Comparison of ENCODE assay signal across 29 cellular contexts in genomic region chr6:43029120-43029519, GRCh38. TPM values are rescaled to one million over a fixed set of nuclear protein-coding genes. Genes with fewer than 3 reads are reported as not detected.
DNase-seq lines count a peak whose midpoint lies in the region; ATAC-seq, FAIRE-seq and TF ChIP-seq lines count a peak whose summit lies in the region.
"Had no signal": no experiment of that assay in that cellular context is flagged by ENCODE, and none has a peak within 500 bp of the region (broad histone marks: within the 10 kb centered on the region; RNA-seq: fewer than 3 reads in every experiment).

No MANE protein-coding gene starts in this region.

- 94% methylated on average over 9 of the region's 9 CpGs for WGBS in K562 (ENCODE audit: insufficient coverage, low coverage, missing lambda C conversion rate)

- no peak overlapping the region for H2AFZ ChIP-seq in K562 (ENCODE audit: low read depth, low read length)

- no peak overlapping the region for H3K4me3 Mint-ChIP-seq in MCF 10A (ENCODE audit: unreplicated experiment)
- H3K4me3 Mint-ChIP-seq: CD14-positive monocyte had no signal

- peaks cover 97% of the 10 kb centered on the region for H3K36me3 Mint-ChIP-seq in MCF 10A (ENCODE audit: insufficient read depth, unreplicated experiment)

- TF ChIP-seq CTCF in MCF 10A (IDR thresholded peaks at IDR 0.05; ENCODE audit: unreplicated experiment) (no peak), breast epithelium (IDR thresholded peaks at IDR 0.05) (no peak), K562 (IDR thresholded peaks at IDR 0.05 in 2 of 3, conservative IDR thresholded peaks at IDR 0.05 in 1 of 3; ENCODE audit: insufficient read depth in 2 of 3, low read depth in 1 of 3, low read length in 3 of 3) (no peak), gastrocnemius medialis (IDR thresholded peaks at IDR 0.05 in 4 of 5, conservative IDR thresholded peaks at IDR 0.05 in 1 of 5) (no peak)

- in situ Hi-C loops in K562 (cut with MboI): no loop called here
- in situ Hi-C loops in gastrocnemius medialis (cut with MboI; ENCODE audit: low sequenced_read_pairs in 4 of 4): no loop called here

- no peak overlapping the region for H3K9ac ChIP-seq in K562 (ENCODE audit: insufficient read depth in 1 of 2, low read depth in 2 of 2, low read length in 2 of 2)

- no peaks in the 10 kb centered on the region for H3K9me1 ChIP-seq in K562 (ENCODE audit: control insufficient read depth, insufficient read depth, low read length)

- TF ChIP-seq RAD21 in K562 (CRISPR knock-in tag; conservative IDR thresholded peaks at IDR 0.05 in 1 of 2, IDR thresholded peaks at IDR 0.05 in 1 of 2): no peak

- TSS peak; percentile 49 for BruUV-seq in MCF 10A (replicated peaks; lab: Mats Ljungman, UMichigan)
- BruUV-seq in K562 (replicated peaks; lab: Mats Ljungman, UMichigan): TSS peak; percentile 30

- peaks cover 6% of the 10 kb centered on the region for H3K36me3 ChIP-seq in breast epithelium
- H3K36me3 ChIP-seq in K562 (ENCODE audit: control insufficient read depth, insufficient read depth, low read length): peaks cover 77% of the 10 kb centered on the region
- peaks cover 0 to 65% of the 10 kb centered on the region in 2 donors for H3K36me3 ChIP-seq in gastrocnemius medialis
- peaks cover 24% of the 10 kb centered on the region for H3K36me3 ChIP-seq in MG63

- H3K27me3 Mint-ChIP-seq in MCF 10A (ENCODE audit: insufficient read depth, unreplicated experiment): no peaks in the 10 kb centered on the region

- H3K79me2 ChIP-seq in K562 (ENCODE audit: control insufficient read depth, insufficient read depth, low read length): peaks cover 9% of the 10 kb centered on the region

- ATAC-seq in K562: no peak
- peak in 1 of 2 donors; percentile 61 for ATAC-seq in gastrocnemius medialis
- ATAC-seq: GM12878, SK-N-SH treated with all-trans-retinoic acid at 6 μM for 48 hours had no signal

- FAIRE-seq in K562 (lab: Jason Lieb, UNC): no peak
- FAIRE-seq: GM12878, RCC 7860 had no signal

- no peak overlapping the region for H3K27ac Mint-ChIP-seq in MCF 10A (ENCODE audit: low read depth, unreplicated experiment)

- POLR2A ChIA-PET in MCF 10A (lab: Yijun Ruan, JAX): interaction anchor here (1.0 to 1.1 kb wide), 2 partner anchors 15 to 45 kb away, joined by 3 read pairs; partner anchors contain the start of genes KLHDC3 and PPP2R5D
- POLR2A ChIA-PET in K562 (lab: Yijun Ruan, JAX): interaction anchor here (0.6 to 1.9 kb wide), 9 partner anchors 8 to 115 kb away, joined by 3 to 7 read pairs (median 4); partner anchors contain the start of gene RRP36

- H3K27ac ChIP-seq in breast epithelium (no peak overlapping the region), K562 (ENCODE audit: extremely low read depth, low read depth, low read length) (no peak overlapping the region), gastrocnemius medialis (peak overlapping the region in 3 of 4 donors; percentile 1 to 84 (median 10))
- H3K27ac ChIP-seq: 22Rv1, SJCRH30 had no signal

- peaks cover 6% of the 10 kb centered on the region for H3K4me1 Mint-ChIP-seq in MCF 10A (ENCODE audit: insufficient read depth, unreplicated experiment)
- H3K4me1 Mint-ChIP-seq: CD14-positive monocyte had no signal

- no peaks in the 10 kb centered on the region for H3K4me1 ChIP-seq in breast epithelium
- no peaks in the 10 kb centered on the region for H3K4me1 ChIP-seq in K562 (replicated peaks in 1 of 2; ENCODE audit: control insufficient read depth in 2 of 2, insufficient read depth in 2 of 2, low read length in 2 of 2)
- H3K4me1 ChIP-seq in gastrocnemius medialis: peaks cover 26 to 34% of the 10 kb centered on the region in 2 donors
- H3K4me1 ChIP-seq: BE2C, HAP-1, SJCRH30 had no signal

- H3K27me3 ChIP-seq in breast epithelium (no peaks in the 10 kb centered on the region), K562 (ENCODE audit: control insufficient read depth in 2 of 2, insufficient read depth in 2 of 2, low read length in 2 of 2) (no peaks in the 10 kb centered on the region), gastrocnemius medialis (no peaks in the 10 kb centered on the region), MG63 (no peaks in the 10 kb centered on the region)
- H3K27me3 ChIP-seq: BE2C, SJCRH30 had no signal

- H3K4me3 ChIP-seq in breast epithelium (no peak overlapping the region), K562 (no peak overlapping the region), gastrocnemius medialis (no peak overlapping the region), MG63 (no peak overlapping the region)
- H3K4me3 ChIP-seq: GM12878, HAP-1, SJCRH30 had no signal

- no peak for TF ChIP-seq POLR2A in breast epithelium (IDR thresholded peaks at IDR 0.05)
- TF ChIP-seq POLR2A in K562 (conservative IDR thresholded peaks at IDR 0.05): no peak
- no peak for TF ChIP-seq POLR2A in gastrocnemius medialis (IDR thresholded peaks at IDR 0.05)

- no peak overlapping the region for H3K4me2 ChIP-seq in K562 (ENCODE audit: insufficient read depth, low read length)

- H4K20me1 ChIP-seq in K562 (replicated peaks; ENCODE audit: control insufficient read depth, insufficient read depth, low read length): no peaks in the 10 kb centered on the region

- no peak for TF ChIP-seq EP300 in K562 (IDR thresholded peaks at IDR 0.05; ENCODE audit: low read length)

- no peak for DNase-seq in MCF 10A (ENCODE audit: unreplicated experiment)
- no peak for DNase-seq in breast epithelium (ENCODE audit: low spot score in 2 of 2)
- no peak for DNase-seq in K562 (ENCODE audit: extremely low read depth in 1 of 4, low spot score in 3 of 4)
- peak in 1 of 2 donors; percentile 47 for DNase-seq in gastrocnemius medialis
- no peak for DNase-seq in kidney glomerular epithelial cell (lab: John Stamatoyannopoulos, UW)
- DNase-seq in MG63: no peak
- DNase-seq: BE2C; CD8-positive, alpha-beta memory T cell; DMS 273 treated with DMSO at 0.1 percent for 48 hours; DMS79; EL; GDM1; GOT3; Karpas-422; MV-4-11; NCI-H1105; NCI-H1436 treated with DMSO at 0.1 percent for 48 hours; NCI-H187 treated with DMSO at 0.1 percent for 48 hours; NCI-H2171 treated with DMSO at 0.1 percent for 48 hours; NCI-H446; NCI-H524 treated with DMSO at 0.1 percent for 48 hours; NCI-H774; SJCRH30 had no signal

- no peaks in the 10 kb centered on the region for H3K9me3 ChIP-seq in breast epithelium
- no peaks in the 10 kb centered on the region for H3K9me3 ChIP-seq in K562 (replicated peaks; ENCODE audit: control insufficient read depth, insufficient read depth, low read depth, low read length)
- H3K9me3 ChIP-seq in gastrocnemius medialis: no peaks in the 10 kb centered on the region
- no peaks in the 10 kb centered on the region for H3K9me3 ChIP-seq in MG63
- H3K9me3 ChIP-seq: BE2C, HAP-1, SJCRH30 had no signal

- no peaks in the 10 kb centered on the region for H3K9me3 Mint-ChIP-seq in MCF 10A (ENCODE audit: unreplicated experiment)
- H3K9me3 Mint-ChIP-seq: CD8-positive, alpha-beta memory T cell had no signal

- intact Hi-C loops in MCF 10A (cut with micrococcal nuclease): no loop called here
- intact Hi-C loops in breast epithelium (cut with DNase I; ENCODE audit: low total_unique reads): no loop called here
- intact Hi-C loops in K562 (cut with micrococcal nuclease): no loop called here
- intact Hi-C loops in gastrocnemius medialis (cut with DNase I; ENCODE audit: low total_unique reads): no loop called here

- CTCF ChIA-PET in MCF 10A (lab: Yijun Ruan, JAX) (no interaction called here), K562 (lab: Yijun Ruan, JAX; ENCODE audit: low intra/inter-chr PET ratio) (no interaction called here)

RNA-seq across cellular contexts. Expression of gene RRP36, which starts 7.7 kb away (rescaled TPM):
- 72.8 and 80.4 TPM in 2 replicates for total RNA-seq in MCF 10A (2022)
- 10 to 100 TPM; 48.8 to 69.2 (median 56.3) TPM for total RNA-seq in breast epithelium
- 51.0 and 53.5 TPM in 2 replicates for total RNA-seq in K562 (2011; cell fraction: chromatin; rRNA removed; ENCODE audit: low replicate concordance)
- 31.8 and 33.4 TPM in 2 replicates for total RNA-seq in K562 (2011; cell fraction: nucleolus; rRNA removed)
- 45.2 and 57.8 TPM in 2 replicates for total RNA-seq in K562 (2011; cell fraction: nucleoplasm; rRNA removed)
- total RNA-seq in K562 (2014; rRNA removed): 133 and 150 TPM in 2 replicates
- 138 and 143 TPM in 2 replicates for total RNA-seq in K562 (2014; rRNA removed; fragmentation: Illumina TruSeq; extraction: Trizol)
- total RNA-seq in K562 (2015; rRNA removed; fragmentation: Illumina TruSeq; extraction: Trizol): 143 and 144 TPM in 2 replicates
- 101 TPM in 2 replicates for total RNA-seq in K562 (2021)
- 68.4 and 83.5 TPM in 2 replicates for polyA plus RNA-seq in K562 (2011; rRNA removed)
- polyA plus RNA-seq in K562 (2011; cell fraction: cytosol; rRNA removed): 47.5 and 48.7 TPM in 2 replicates
- 27.9 and 28.0 TPM in 2 replicates for polyA plus RNA-seq in K562 (2011; cell fraction: nucleus; rRNA removed)
- 72.2 and 89.9 TPM in 2 replicates for polyA plus RNA-seq in K562 (2012)
- 93.6 and 114 TPM in 2 replicates for polyA plus RNA-seq in K562 (2014; fragmentation: Illumina TruSeq; extraction: Trizol)
- 10 to 100 TPM; 27.6 to 31.7 TPM for polyA plus RNA-seq in K562 (2014; fragmentation: Nextera tagmentation; extraction: Ambion mirVana)
- polyA plus RNA-seq in K562 (2014; rRNA removed): 129 and 132 TPM in 2 replicates
- 84.8 and 92.8 TPM in 2 replicates for polyA minus RNA-seq in K562 (2011; rRNA and poly(A)+ RNA removed)
- 31.9 and 35.8 TPM in 2 replicates for polyA minus RNA-seq in K562 (2011; cell fraction: cytosol; rRNA and poly(A)+ RNA removed)
- 14.8 and 22.3 TPM in 2 replicates for polyA minus RNA-seq in K562 (2011; cell fraction: nucleus; rRNA and poly(A)+ RNA removed)
- 10 to 100 TPM; 37.7 to 64.3 (median 51.0) TPM for total RNA-seq in gastrocnemius medialis
- total RNA-seq in MG63 (2014; rRNA removed; shearing (Covaris generic); ENCODE audit: low replicate concordance): 45.4 and 73.7 TPM in 2 replicates

RNA-seq across cellular contexts. Expression of gene KLHDC3, which starts 15.1 kb away (rescaled TPM):
- total RNA-seq in MCF 10A (2022) (35.6 and 39.2 TPM in 2 replicates), breast epithelium (10 to 100 TPM; 91.4 to 97.3 (median 92.5) TPM), K562 (2014; rRNA removed) (126 and 175 TPM in 2 replicates), K562 (2014; rRNA removed; fragmentation: Illumina TruSeq; extraction: Trizol) (90.4 and 107 TPM in 2 replicates), K562 (2015; rRNA removed; fragmentation: Illumina TruSeq; extraction: Trizol) (100 and 104 TPM in 2 replicates), K562 (2021) (167 and 171 TPM in 2 replicates), gastrocnemius medialis (100 to 1,000 TPM in 2 of 4 donors, 10 to 100 TPM in 2; 66.5 to 164 (median 119) TPM)
- total RNA-seq in K562 (2011; cell fraction: chromatin; rRNA removed; ENCODE audit: low replicate concordance): 17.4 and 46.6 TPM in 2 replicates
- 40.4 and 42.0 TPM in 2 replicates for total RNA-seq in K562 (2011; cell fraction: nucleolus; rRNA removed)
- 37.5 and 44.4 TPM in 2 replicates for total RNA-seq in K562 (2011; cell fraction: nucleoplasm; rRNA removed)
- polyA plus RNA-seq in K562 (2011; rRNA removed) (118 and 135 TPM in 2 replicates), K562 (2014; fragmentation: Illumina TruSeq; extraction: Trizol) (159 and 168 TPM in 2 replicates), K562 (2014; fragmentation: Nextera tagmentation; extraction: Ambion mirVana) (10 to 100 TPM in 1 of 2 experiments, 1 to 10 TPM in 1; 4.5 to 14.7 TPM), K562 (2014; rRNA removed) (104 and 136 TPM in 2 replicates)
- polyA plus RNA-seq in K562 (2011; cell fraction: cytosol; rRNA removed): 185 and 218 TPM in 2 replicates
- 122 and 129 TPM in 2 replicates for polyA plus RNA-seq in K562 (2011; cell fraction: nucleus; rRNA removed)
- 136 and 151 TPM in 2 replicates for polyA plus RNA-seq in K562 (2012)
- 82.2 and 107 TPM in 2 replicates for polyA minus RNA-seq in K562 (2011; rRNA and poly(A)+ RNA removed)
- 59.7 and 67.4 TPM in 2 replicates for polyA minus RNA-seq in K562 (2011; cell fraction: cytosol; rRNA and poly(A)+ RNA removed)
- 17.8 and 26.3 TPM in 2 replicates for polyA minus RNA-seq in K562 (2011; cell fraction: nucleus; rRNA and poly(A)+ RNA removed)
- total RNA-seq in MG63 (2014; rRNA removed; shearing (Covaris generic); ENCODE audit: low replicate concordance): 34.4 and 51.7 TPM in 2 replicates

RNA-seq across cellular contexts. Expression of gene MEA1, which starts 15.4 kb away (rescaled TPM):
- total RNA-seq in MCF 10A (2022) (71.8 and 79.9 TPM in 2 replicates), breast epithelium (10 to 100 TPM; 65.0 to 78.0 (median 76.3) TPM), K562 (2014; rRNA removed) (120 and 154 TPM in 2 replicates), K562 (2014; rRNA removed; fragmentation: Illumina TruSeq; extraction: Trizol) (126 and 153 TPM in 2 replicates), K562 (2015; rRNA removed; fragmentation: Illumina TruSeq; extraction: Trizol) (201 and 209 TPM in 2 replicates), K562 (2021) (86.8 and 91.5 TPM in 2 replicates), gastrocnemius medialis (10 to 100 TPM; 25.0 to 33.5 (median 25.9) TPM)
- 15.3 and 36.8 TPM in 2 replicates for total RNA-seq in K562 (2011; cell fraction: chromatin; rRNA removed; ENCODE audit: low replicate concordance)
- total RNA-seq in K562 (2011; cell fraction: nucleolus; rRNA removed): 27.6 and 32.5 TPM in 2 replicates
- total RNA-seq in K562 (2011; cell fraction: nucleoplasm; rRNA removed): 30.6 and 41.0 TPM in 2 replicates
- polyA plus RNA-seq in K562 (2011; rRNA removed) (119 and 138 TPM in 2 replicates), K562 (2014; fragmentation: Illumina TruSeq; extraction: Trizol) (156 and 199 TPM in 2 replicates), K562 (2014; fragmentation: Nextera tagmentation; extraction: Ambion mirVana) (100 to 1,000 TPM; 152 to 210 TPM), K562 (2014; rRNA removed) (141 and 143 TPM in 2 replicates)
- polyA plus RNA-seq in K562 (2011; cell fraction: cytosol; rRNA removed): 111 and 124 TPM in 2 replicates
- polyA plus RNA-seq in K562 (2011; cell fraction: nucleus; rRNA removed): 44.3 and 46.6 TPM in 2 replicates
- polyA plus RNA-seq in K562 (2012): 119 and 152 TPM in 2 replicates
- 75.7 and 85.3 TPM in 2 replicates for polyA minus RNA-seq in K562 (2011; rRNA and poly(A)+ RNA removed)
- 24.2 and 36.6 TPM in 2 replicates for polyA minus RNA-seq in K562 (2011; cell fraction: cytosol; rRNA and poly(A)+ RNA removed)
- polyA minus RNA-seq in K562 (2011; cell fraction: nucleus; rRNA and poly(A)+ RNA removed): 12.1 and 21.3 TPM in 2 replicates
- total RNA-seq in MG63 (2014; rRNA removed; shearing (Covaris generic); ENCODE audit: low replicate concordance): 62.9 and 75.6 TPM in 2 replicates

RNA-seq across cellular contexts. Expression of gene CUL7, which starts 24.5 kb away (rescaled TPM):
- total RNA-seq in MCF 10A (2022) (22.7 and 31.4 TPM in 2 replicates), breast epithelium (10 to 100 TPM; 12.6 to 21.4 (median 19.3) TPM), K562 (2014; rRNA removed) (8.6 and 10.9 TPM in 2 replicates), K562 (2014; rRNA removed; fragmentation: Illumina TruSeq; extraction: Trizol) (3.7 and 4.8 TPM in 2 replicates), K562 (2015; rRNA removed; fragmentation: Illumina TruSeq; extraction: Trizol) (8.0 and 8.3 TPM in 2 replicates), K562 (2021) (13.5 and 14.7 TPM in 2 replicates), gastrocnemius medialis (10 to 100 TPM; 11.9 to 21.3 (median 15.4) TPM)
- total RNA-seq in K562 (2011; cell fraction: chromatin; rRNA removed; ENCODE audit: low replicate concordance): 70.4 and 175 TPM in 2 replicates
- 86.6 and 96.7 TPM in 2 replicates for total RNA-seq in K562 (2011; cell fraction: nucleolus; rRNA removed)
- 50.5 and 66.0 TPM in 2 replicates for total RNA-seq in K562 (2011; cell fraction: nucleoplasm; rRNA removed)
- polyA plus RNA-seq in K562 (2011; rRNA removed) (20.1 and 40.1 TPM in 2 replicates), K562 (2014; fragmentation: Illumina TruSeq; extraction: Trizol) (10.2 and 10.4 TPM in 2 replicates), K562 (2014; fragmentation: Nextera tagmentation; extraction: Ambion mirVana) (under 1 TPM; 0.44 to 0.74 TPM), K562 (2014; rRNA removed) (11.9 and 14.3 TPM in 2 replicates)
- polyA plus RNA-seq in K562 (2011; cell fraction: cytosol; rRNA removed): 28.7 and 31.1 TPM in 2 replicates
- polyA plus RNA-seq in K562 (2011; cell fraction: nucleus; rRNA removed): 166 and 186 TPM in 2 replicates
- polyA plus RNA-seq in K562 (2012): 16.0 and 41.6 TPM in 2 replicates
- polyA minus RNA-seq in K562 (2011; rRNA and poly(A)+ RNA removed): 23.5 and 28.2 TPM in 2 replicates
- 16.0 and 23.6 TPM in 2 replicates for polyA minus RNA-seq in K562 (2011; cell fraction: cytosol; rRNA and poly(A)+ RNA removed)
- polyA minus RNA-seq in K562 (2011; cell fraction: nucleus; rRNA and poly(A)+ RNA removed): 33.4 and 49.4 TPM in 2 replicates
- total RNA-seq in MG63 (2014; rRNA removed; shearing (Covaris generic); ENCODE audit: low replicate concordance): 7.6 and 10.8 TPM in 2 replicates

RNA-seq across cellular contexts. Expression of gene MRPL2, which starts 30.1 kb away (rescaled TPM):
- total RNA-seq in MCF 10A (2022) (155 and 174 TPM in 2 replicates), breast epithelium (10 to 100 TPM; 17.9 to 32.1 (median 29.1) TPM), K562 (2014; rRNA removed) (87.3 and 125 TPM in 2 replicates), K562 (2014; rRNA removed; fragmentation: Illumina TruSeq; extraction: Trizol) (95.4 and 98.5 TPM in 2 replicates), K562 (2015; rRNA removed; fragmentation: Illumina TruSeq; extraction: Trizol) (121 and 125 TPM in 2 replicates), K562 (2021) (254 and 262 TPM in 2 replicates), gastrocnemius medialis (10 to 100 TPM; 34.1 to 64.9 (median 41.1) TPM)
- total RNA-seq in K562 (2011; cell fraction: chromatin; rRNA removed; ENCODE audit: low replicate concordance): 55.0 and 103 TPM in 2 replicates
- total RNA-seq in K562 (2011; cell fraction: nucleolus; rRNA removed): 75.3 and 93.7 TPM in 2 replicates
- total RNA-seq in K562 (2011; cell fraction: nucleoplasm; rRNA removed): 73.5 and 75.7 TPM in 2 replicates
- polyA plus RNA-seq in K562 (2011; rRNA removed) (80.6 and 130 TPM in 2 replicates), K562 (2014; fragmentation: Illumina TruSeq; extraction: Trizol) (195 and 200 TPM in 2 replicates), K562 (2014; fragmentation: Nextera tagmentation; extraction: Ambion mirVana) (100 to 1,000 TPM in 1 of 2 experiments, 10 to 100 TPM in 1; 63.1 to 130 TPM), K562 (2014; rRNA removed) (131 and 157 TPM in 2 replicates)
- polyA plus RNA-seq in K562 (2011; cell fraction: cytosol; rRNA removed): 93.9 and 148 TPM in 2 replicates
- polyA plus RNA-seq in K562 (2011; cell fraction: nucleus; rRNA removed): 109 and 125 TPM in 2 replicates
- 159 and 194 TPM in 2 replicates for polyA plus RNA-seq in K562 (2012)
- 55.0 and 56.7 TPM in 2 replicates for polyA minus RNA-seq in K562 (2011; rRNA and poly(A)+ RNA removed)
- 65.4 and 78.7 TPM in 2 replicates for polyA minus RNA-seq in K562 (2011; cell fraction: cytosol; rRNA and poly(A)+ RNA removed)
- 19.1 and 29.4 TPM in 2 replicates for polyA minus RNA-seq in K562 (2011; cell fraction: nucleus; rRNA and poly(A)+ RNA removed)
- total RNA-seq in MG63 (2014; rRNA removed; shearing (Covaris generic); ENCODE audit: low replicate concordance): 31.0 and 54.7 TPM in 2 replicates

Comparison
In these comparisons a context has a peak if more than half of its experiments do, and no peak if none do; other contexts are left out.
1. H3K27ac ChIP-seq: peak in gastrocnemius medialis (3 of 4); none in breast epithelium (0 of 2) and K562 (single experiment).